ENCODE assay signal across 15 cellular contexts in the genomic region with DNA sequence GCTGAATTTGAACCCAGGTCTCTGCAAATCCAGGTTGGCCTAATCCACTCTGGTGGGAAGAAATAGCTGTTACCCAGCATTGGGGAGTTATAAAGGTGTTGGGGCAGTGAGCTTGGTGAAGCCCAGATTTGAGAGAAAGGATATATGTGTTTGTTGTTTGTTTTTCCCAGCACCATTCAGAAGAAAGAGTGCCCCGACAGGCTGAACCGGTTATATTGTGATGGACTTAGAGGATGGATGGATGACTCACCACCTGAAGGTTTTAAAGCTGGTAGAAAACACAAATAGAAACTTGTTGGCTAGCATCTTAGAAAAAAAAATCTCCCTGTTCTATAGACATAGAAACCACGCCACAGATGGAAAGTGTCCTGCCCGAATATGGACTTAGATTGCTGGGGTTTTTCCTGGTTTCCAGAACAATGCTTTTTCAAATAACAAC.
DNase-seq lines count a peak whose midpoint lies in the region; ATAC-seq, FAIRE-seq and TF ChIP-seq lines count a peak whose summit lies in the region.
"Had no signal": no experiment of that assay in that cellular context is flagged by ENCODE, and none has a peak within 500 bp of the region (broad histone marks: within the 10 kb centered on the region; RNA-seq: fewer than 3 reads in every experiment).

No MANE protein-coding gene starts in this region.

- no peaks in the 10 kb centered on the region for H3K36me3 ChIP-seq in bronchial epithelial cell (ENCODE audit: control insufficient read depth, insufficient read depth, low read length)
- H3K36me3 ChIP-seq in mesendoderm (ENCODE audit: control insufficient read depth, insufficient read depth, low read length) = no peaks in the 10 kb centered on the region

- no peak overlapping the region for H3K9ac ChIP-seq in mesendoderm (ENCODE audit: low read length)

- H3K79me2 ChIP-seq in mesendoderm (ENCODE audit: control insufficient read depth, insufficient read depth, low read length) = no peaks in the 10 kb centered on the region

- H4K8ac ChIP-seq in mesendoderm (ENCODE audit: low read depth, low read length) = no peak overlapping the region

- H4K5ac ChIP-seq in mesendoderm (ENCODE audit: low read length) = no peak overlapping the region

- H3K79me1 ChIP-seq in mesendoderm (ENCODE audit: low read length) = no peaks in the 10 kb centered on the region

- peak; percentile 98 for DNase-seq in DMS153 (lab: John Stamatoyannopoulos, UW)
- DNase-seq in NCI-H2029 (lab: John Stamatoyannopoulos, UW) = peak; percentile 94
- DNase-seq in bronchial epithelial cell (ENCODE audit: low read depth) = peak; percentile 95
- peak; percentile 91 for DNase-seq in mesendoderm
- DNase-seq in effector CD4-positive, alpha-beta T cell = no peak
- DNase-seq in NCI-H146 (lab: John Stamatoyannopoulos, UW) = no peak
- DNase-seq: activated CD8-positive, alpha-beta T cell treated with anti-CD3 and anti-CD28 coated beads for 36 hours; activated naive CD4-positive, alpha-beta T cell treated with anti-CD3 and anti-CD28 coated beads for 36 hours; cerebellar nuclear complex; kidney; T-helper 2 cell had no signal

- H3K4me2 ChIP-seq in mesendoderm (ENCODE audit: low read length) = no peak overlapping the region

- peaks cover 7% of the 10 kb centered on the region for H3K4me1 ChIP-seq in mesendoderm (ENCODE audit: control insufficient read depth, low read depth, low read length)

- no peak for TF ChIP-seq CTCF in bronchial epithelial cell (IDR thresholded peaks at IDR 0.05; ENCODE audit: insufficient read depth, low read length, severe bottlenecking)

- H3K23ac ChIP-seq in mesendoderm (ENCODE audit: low read length) = no peak overlapping the region

- H3K18ac ChIP-seq in mesendoderm (ENCODE audit: low read length) = no peak overlapping the region

- FAIRE-seq in bronchial epithelial cell (lab: Jason Lieb, UNC) = peak; percentile 97
- FAIRE-seq: kidney, urothelium cell line had no signal

- no peaks in the 10 kb centered on the region for H3K27me3 ChIP-seq in bronchial epithelial cell (ENCODE audit: control insufficient read depth, insufficient read depth, low read length)
- no peaks in the 10 kb centered on the region for H3K27me3 ChIP-seq in mesendoderm (ENCODE audit: insufficient read depth, low read length, poor library complexity)

- no peak overlapping the region for H3K27ac ChIP-seq in mesendoderm (ENCODE audit: low read depth, low read length)

- H2BK120ac ChIP-seq in mesendoderm (ENCODE audit: low read depth, low read length) = no peak overlapping the region

- H2BK15ac ChIP-seq in mesendoderm (replicated peaks; ENCODE audit: low read depth) = no peak overlapping the region

- H3K56ac ChIP-seq in mesendoderm (ENCODE audit: low read length) = no peak overlapping the region

- no peak overlapping the region for H3K4ac ChIP-seq in mesendoderm (ENCODE audit: low read depth, low read length)

- no peak for ATAC-seq in GM18520 (IDR thresholded peaks at IDR 0.05; ENCODE audit: unreplicated experiment)
- no peak for ATAC-seq in HG03045 (IDR thresholded peaks at IDR 0.05; ENCODE audit: unreplicated experiment)
- ATAC-seq: activated CD8-positive, alpha-beta T cell treated with anti-CD3 and anti-CD28 coated beads for 36 hours had no signal

- no CpG with 5 or more reads among the region's 4 CpGs for WGBS in mesendoderm (ENCODE audit: extremely low coverage, insufficient coverage, low lambda C conversion rate)

- no peak overlapping the region for H3K4me3 ChIP-seq in bronchial epithelial cell (ENCODE audit: low read depth, low read length)
- H3K4me3 ChIP-seq in mesendoderm (ENCODE audit: low read length) = no peak overlapping the region
- H3K4me3 ChIP-seq: skin epidermis had no signal

- no peak overlapping the region for H2AK5ac ChIP-seq in mesendoderm (ENCODE audit: low read length)

- no peak overlapping the region for H2BK5ac ChIP-seq in mesendoderm (ENCODE audit: low read length)

Comparison
In these comparisons a context has a peak if more than half of its experiments do, and no peak if none do; other contexts are left out.
1. DNase-seq: peak in DMS153 (single experiment), NCI-H2029 (single experiment), bronchial epithelial cell (single experiment) and mesendoderm (single experiment); none in effector CD4-positive, alpha-beta T cell (single experiment) and NCI-H146 (single experiment).